24 cellular contexts compared by ENCODE assay signal in genomic region chr12:44717612-44718011, GRCh38.
"Had no signal": no experiment of that assay in that cellular context is flagged by ENCODE, and none has a peak within 500 bp of the region (broad histone marks: within the 10 kb centered on the region; RNA-seq: fewer than 3 reads in every experiment).

No MANE protein-coding gene starts in this region.

- H3K27me3 ChIP-seq: body of pancreas, esophagus muscularis mucosa, neutrophil, ovary, thyroid gland, upper lobe of right lung had no signal

- H3K4me1 ChIP-seq: body of pancreas, esophagus muscularis mucosa, prostate gland, thyroid gland, upper lobe of right lung had no signal

- H3K4me3 Mint-ChIP-seq: effector memory CD8-positive, alpha-beta T cell; mesothelial cell of epicardium; natural killer cell; T-cell; T-helper 2 cell treated with Interferon-gamma antibody and Interleukin-4, amounts not matched to agents 5 μg/mL and 100 μg/mL, for 36 hours had no signal

- H3K27ac ChIP-seq: body of pancreas, esophagus muscularis mucosa, neutrophil, ovary, prostate gland, thyroid gland, upper lobe of right lung, WERI-Rb-1 had no signal

- H3K4me1 Mint-ChIP-seq: natural killer cell had no signal

- H3K27me3 Mint-ChIP-seq: effector memory CD8-positive, alpha-beta T cell; T-cell had no signal

- DNase-seq: activated CD4-positive, alpha-beta T cell treated with anti-CD3 and anti-CD28 coated beads for 1 hour; activated CD8-positive, alpha-beta memory T cell treated with anti-CD3 and anti-CD28 coated beads, Interleukin-2, amount 50 U/mL, for 48 hours; activated naive CD4-positive, alpha-beta T cell treated with Interleukin-2 at 50 U/mL for 16 hours; activated T-cell treated with anti-CD3 and anti-CD28 coated beads, Interleukin-2, amount 50 U/mL, for 48 hours; body of pancreas; dermis blood vessel endothelial cell; effector memory CD8-positive, alpha-beta T cell; glutamatergic neuron; hippocampal formation; left ventricle myocardium superior; mammary epithelial cell; natural killer cell; ovary; stimulated activated CD4-positive, alpha-beta T cell treated with anti-CD3 and anti-CD28 coated beads, Interleukin-2, amount 100 ng/mL, for 48 hours; stimulated activated naive CD4-positive, alpha-beta T cell treated with Interleukin-2 at 50 U/mL for 16 hours; T-cell; thyroid gland; upper lobe of right lung; WERI-Rb-1 had no signal

- H3K27ac Mint-ChIP-seq: effector memory CD8-positive, alpha-beta T cell; mesothelial cell of epicardium; natural killer cell; T-helper 2 cell treated with Interferon-gamma antibody and Interleukin-4, amounts not matched to agents 5 μg/mL and 100 μg/mL, for 36 hours had no signal

- H3K36me3 ChIP-seq: esophagus muscularis mucosa, neutrophil, ovary, prostate gland, thyroid gland, upper lobe of right lung, WERI-Rb-1 had no signal

- ATAC-seq: body of pancreas; effector memory CD8-positive, alpha-beta T cell; left ventricle myocardium superior; natural killer cell; T-cell; upper lobe of right lung had no signal

- H3K4me3 ChIP-seq: body of pancreas, esophagus muscularis mucosa, ovary, prostate gland, thyroid gland, upper lobe of right lung had no signal

- H3K9me3 ChIP-seq: body of pancreas, esophagus muscularis mucosa, neutrophil, ovary, prostate gland, thyroid gland, upper lobe of right lung had no signal

- H3K9me3 Mint-ChIP-seq: effector memory CD8-positive, alpha-beta T cell; mesothelial cell of epicardium; T-cell; T-helper 2 cell treated with Interferon-gamma antibody and Interleukin-4, amounts not matched to agents 5 μg/mL and 100 μg/mL, for 36 hours had no signal

- H3K36me3 Mint-ChIP-seq: mesothelial cell of epicardium, natural killer cell had no signal
